In the genomic region with DNA sequence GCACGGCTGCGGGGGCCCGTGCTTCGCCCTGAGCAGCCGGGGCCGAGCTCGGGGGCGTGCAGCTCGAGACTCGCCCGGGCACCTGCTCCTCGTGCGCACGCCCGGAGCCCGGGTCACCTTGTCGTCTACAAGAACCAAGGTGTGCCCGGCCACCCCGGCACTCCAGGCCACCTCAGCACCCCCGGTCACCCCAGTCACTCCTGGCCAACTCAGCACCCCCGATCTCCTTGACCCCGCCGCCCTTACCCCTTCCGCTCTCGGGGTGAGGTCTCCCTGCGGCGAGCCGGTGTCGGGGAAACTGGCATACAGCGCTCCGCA, we compare ENCODE assay signal across 1 cellular context.
TF ChIP-seq lines count a peak whose summit lies in the region.

No MANE protein-coding gene starts in this region.

TF ChIP-seq in endothelial cell of umbilical vein, 7 proteins besides CTCF, POLR2A, EP300 and RAD21 (continued from another document):
- TF ChIP-seq FOS (IDR thresholded peaks at IDR 0.05; ENCODE audit: borderline replicate concordance, insufficient read depth, low read length): no peak
- no peak for TF ChIP-seq MYC (IDR thresholded peaks at IDR 0.05; ENCODE audit: low read depth, low read length)
